In genomic region chr16:1712791-1713261, GRCh38 we compare ENCODE assay signal across 16 cellular contexts. TPM values are rescaled to one million over a fixed set of nuclear protein-coding genes. Genes with fewer than 3 reads are reported as not detected.
DNase-seq lines count a peak whose midpoint lies in the region; ATAC-seq, FAIRE-seq and TF ChIP-seq lines count a peak whose summit lies in the region.
"Had no signal": no experiment of that assay in that cellular context is flagged by ENCODE, and none has a peak within 500 bp of the region (broad histone marks: within the 10 kb centered on the region; RNA-seq: fewer than 3 reads in every experiment).

No MANE protein-coding gene starts in this region.

- H3K9ac ChIP-seq in GM12878 (ENCODE audit: control insufficient read depth, insufficient read depth, low read length), result peak overlapping the region; percentile 21; the same call in 1 of the 2 replicates

- H3K27me3 Mint-ChIP-seq in stimulated activated naive CD8-positive, alpha-beta T cell treated with anti-CD3 and anti-CD28 coated beads, Interleukin-15, Interleukin-2, amounts not matched to agents 100 ng/mL and 50 ng/mL, for 24 hours, result no peaks in the 10 kb centered on the region
- H3K27me3 Mint-ChIP-seq: activated naive CD8-positive, alpha-beta T cell treated with anti-CD3 and anti-CD28 coated beads for 36 hours; effector memory CD8-positive, alpha-beta T cell had no signal

- DNase-seq in stimulated activated naive CD8-positive, alpha-beta T cell treated with anti-CD3 and anti-CD28 coated beads, Interleukin-15, Interleukin-2, amounts not matched to agents 100 U/mL and 50 U/mL, for 24 hours, result no peak
- DNase-seq in GM12878 (ENCODE audit: low read depth, low spot score) (no peak), right lobe of liver (no peak), NCI-H1105 treated with DMSO at 0.1 percent for 48 hours (lab: John Stamatoyannopoulos, UW) (no peak)
- DNase-seq in activated CD4-positive, alpha-beta T cell treated with anti-CD3 and anti-CD28 coated beads, Interleukin-2, amount 50 U/mL, for 1 hour, result no peak
- DNase-seq: activated naive CD8-positive, alpha-beta T cell treated with anti-CD3 and anti-CD28 coated beads for 36 hours; DMS79; effector memory CD8-positive, alpha-beta T cell; HCEC 1CT; NCI-H446 treated with DMSO at 0.1 percent for 48 hours had no signal

- H3K9me3 Mint-ChIP-seq in stimulated activated naive CD8-positive, alpha-beta T cell treated with anti-CD3 and anti-CD28 coated beads, Interleukin-15, Interleukin-2, amounts not matched to agents 100 ng/mL and 50 ng/mL, for 24 hours, result no peaks in the 10 kb centered on the region
- H3K9me3 Mint-ChIP-seq: activated naive CD8-positive, alpha-beta T cell treated with anti-CD3 and anti-CD28 coated beads for 36 hours; effector memory CD8-positive, alpha-beta T cell; T-helper 2 cell treated with Interferon-gamma antibody and Interleukin-4, amounts not matched to agents 5 μg/mL and 100 μg/mL, for 36 hours had no signal

- H3K79me2 ChIP-seq in GM12878 (ENCODE audit: control insufficient read depth, insufficient read depth, low read length), result peaks cover 53% of the 10 kb centered on the region

- peak overlapping the region; percentile 3 for H3K27ac Mint-ChIP-seq in stimulated activated naive CD8-positive, alpha-beta T cell treated with anti-CD3 and anti-CD28 coated beads, Interleukin-15, Interleukin-2, amounts not matched to agents 100 ng/mL and 50 ng/mL, for 24 hours
- H3K27ac Mint-ChIP-seq: T-helper 2 cell treated with Interferon-gamma antibody and Interleukin-4, amounts not matched to agents 5 μg/mL and 100 μg/mL, for 36 hours had no signal

- TF ChIP-seq POLR2A in GM12878 (IDR thresholded peaks at IDR 0.05; ENCODE audit: low read depth, low read length) (no peak), right lobe of liver (IDR thresholded peaks at IDR 0.05) (no peak)

- intact Hi-C loops in GM12878 (cut with micrococcal nuclease; ENCODE audit: unreplicated experiment), result no loop called here
- intact Hi-C loops in right lobe of liver (cut with DNase I), result no loop called here

- TF ChIP-seq EP300 in GM12878 (IDR thresholded peaks at IDR 0.05; ENCODE audit: borderline replicate concordance in 1 of 2, control insufficient read depth in 1 of 2, low read depth in 2 of 2, low read length in 2 of 2), result no peak

- peak overlapping the region; percentile 88; the same call in 1 of the 2 replicates for H3K27ac ChIP-seq in GM12878 (ENCODE audit: control insufficient read depth, insufficient read depth)
- H3K27ac ChIP-seq in right lobe of liver, result no peak overlapping the region
- H3K27ac ChIP-seq: neutrophil had no signal

- no peaks in the 10 kb centered on the region; the same call in 1 of the 2 replicates for H4K20me1 ChIP-seq in GM12878 (ENCODE audit: control insufficient read depth, insufficient read depth)

- peaks cover 37% of the 10 kb centered on the region for H3K4me1 ChIP-seq in GM12878 (ENCODE audit: control insufficient read depth, insufficient read depth, low read length)
- peaks cover 0 to 5% (median 2%) of the 10 kb centered on the region in 4 donors for H3K4me1 ChIP-seq in right lobe of liver

- no peak for ATAC-seq in stimulated activated naive CD8-positive, alpha-beta T cell treated with anti-CD3 and anti-CD28 coated beads, Interleukin-15, Interleukin-2, amounts not matched to agents 100 U/mL and 50 U/mL, for 24 hours
- ATAC-seq in GM12878, result no peak
- peak; percentile 25 to 57 (median 42) for ATAC-seq in right lobe of liver
- no peak for ATAC-seq in HG03159 (IDR thresholded peaks at IDR 0.05; ENCODE audit: unreplicated experiment)
- ATAC-seq in HG02938 (IDR thresholded peaks at IDR 0.05; ENCODE audit: unreplicated experiment), result no peak
- ATAC-seq: effector memory CD8-positive, alpha-beta T cell had no signal

- H3K27me3 ChIP-seq in GM12878 (replicated peaks in 1 of 2; ENCODE audit: control insufficient read depth in 2 of 2, insufficient read depth in 2 of 2, low read length in 1 of 2) (no peaks in the 10 kb centered on the region), right lobe of liver (no peaks in the 10 kb centered on the region)
- H3K27me3 ChIP-seq: neutrophil had no signal

- CTCF ChIA-PET in GM12878 (lab: Yijun Ruan, JAX), result no interaction called here

- H3K9me3 ChIP-seq in GM12878 (replicated peaks; ENCODE audit: control insufficient read depth, insufficient read depth, low read length) (no peaks in the 10 kb centered on the region), right lobe of liver (no peaks in the 10 kb centered on the region)
- H3K9me3 ChIP-seq: neutrophil had no signal

- H3K4me2 ChIP-seq in GM12878 (ENCODE audit: control insufficient read depth, insufficient read depth), result peak overlapping the region; percentile 99

- POLR2A ChIA-PET in GM12878 (lab: Charles Lee), result no interaction called here

- FAIRE-seq in GM12878 (lab: Jason Lieb, UNC), result no peak
- FAIRE-seq: urothelium cell line had no signal

- H3K4me1 Mint-ChIP-seq in stimulated activated naive CD8-positive, alpha-beta T cell treated with anti-CD3 and anti-CD28 coated beads, Interleukin-15, Interleukin-2, amounts not matched to agents 100 ng/mL and 50 ng/mL, for 24 hours (ENCODE audit: low read depth), result peaks cover 46% of the 10 kb centered on the region

- TF ChIP-seq RAD21 in GM12878 (IDR thresholded peaks at IDR 0.05; ENCODE audit: insufficient read depth, low read depth, low read length), result no peak

- SMC1A ChIA-PET in GM12878 (lab: Charles Lee; ENCODE audit: uncharacterized antibody, unreplicated experiment), result no interaction called here

- peaks cover 4% of the 10 kb centered on the region for H3K36me3 Mint-ChIP-seq in stimulated activated naive CD8-positive, alpha-beta T cell treated with anti-CD3 and anti-CD28 coated beads, Interleukin-15, Interleukin-2, amounts not matched to agents 100 ng/mL and 50 ng/mL, for 24 hours (ENCODE audit: low read depth)

- H2AFZ ChIP-seq in GM12878 (ENCODE audit: control insufficient read depth, low read depth, low read length), result no peak overlapping the region

- RAD21 ChIA-PET in GM12878 (lab: Charles Lee; ENCODE audit: unreplicated experiment), result no interaction called here

- H3K4me3 ChIP-seq in GM12878, result no peak overlapping the region
- H3K4me3 ChIP-seq in right lobe of liver, result no peak overlapping the region

- H3K36me3 ChIP-seq in GM12878 (ENCODE audit: control insufficient read depth in 2 of 2, insufficient read depth in 2 of 2, low read length in 1 of 2) (no peaks in the 10 kb centered on the region; a peak in 3 of 4 replicates), right lobe of liver (no peaks in the 10 kb centered on the region)
- H3K36me3 ChIP-seq: neutrophil had no signal

- H3K4me3 Mint-ChIP-seq in stimulated activated naive CD8-positive, alpha-beta T cell treated with anti-CD3 and anti-CD28 coated beads, Interleukin-15, Interleukin-2, amounts not matched to agents 100 ng/mL and 50 ng/mL, for 24 hours, result no peak overlapping the region
- H3K4me3 Mint-ChIP-seq: activated naive CD8-positive, alpha-beta T cell treated with anti-CD3 and anti-CD28 coated beads for 36 hours; effector memory CD8-positive, alpha-beta T cell; T-helper 2 cell treated with Interferon-gamma antibody and Interleukin-4, amounts not matched to agents 5 μg/mL and 100 μg/mL, for 36 hours had no signal

- TF ChIP-seq CTCF in GM12878 (IDR thresholded peaks at IDR 0.05 in 2 of 3, conservative IDR thresholded peaks at IDR 0.05 in 1 of 3; ENCODE audit: control insufficient read depth in 2 of 3, extremely low read depth in 1 of 3, insufficient read depth in 1 of 3, low read depth in 3 of 3, low read length in 3 of 3), result no peak
- no peak for TF ChIP-seq CTCF in right lobe of liver (IDR thresholded peaks at IDR 0.05)

- in situ Hi-C loops in GM12878 (cut with MboI), result loop anchor here (5.0 kb wide), 1 partner anchor 59 kb away; the partner anchor contains the start of genes EME2, MRPS34 and NME3

- 93% methylated on average over 14 of the region's 14 CpGs for WGBS in GM12878 (ENCODE audit: insufficient coverage, insufficient replicate concordance, low lambda C conversion rate, missing lambda C conversion rate)
- 64% methylated on average over 6 of the region's 14 CpGs for WGBS in right lobe of liver (ENCODE audit: insufficient coverage, low coverage, low lambda C conversion rate, missing lambda C conversion rate)

- no TSS peak for BruUV-seq in GM12878 (replicated peaks; lab: Mats Ljungman, UMichigan)

RNA-seq across cellular contexts. Expression of gene MAPK8IP3, which starts 6.8 kb away (rescaled TPM):
- 329 and 384 TPM in 2 replicates for total RNA-seq in GM12878 (2013; cell fraction: nucleolus; rRNA removed)
- 36.0 and 42.2 TPM in 2 replicates for total RNA-seq in GM12878 (2014; rRNA removed)
- total RNA-seq in GM12878 (2014; rRNA removed; fragmentation: Illumina TruSeq; extraction: Trizol), result 18.6 and 19.6 TPM in 2 replicates
- total RNA-seq in GM12878 (2021), result 52.6 and 67.9 TPM in 2 replicates
- polyA plus RNA-seq in GM12878 (2011; ENCODE audit: low read depth), result 30.5 TPM
- polyA plus RNA-seq in GM12878 (2011; rRNA removed), result 15.7 and 22.4 TPM in 2 replicates
- polyA plus RNA-seq in GM12878 (2011; cell fraction: cytosol; rRNA removed), result 15.6 and 34.3 TPM in 2 replicates
- 389 and 450 TPM in 2 replicates for polyA plus RNA-seq in GM12878 (2011; cell fraction: nucleus; rRNA removed)
- polyA plus RNA-seq in GM12878 (2012), result 67.7 and 99.0 TPM in 2 replicates
- polyA plus RNA-seq in GM12878 (2014; fragmentation: Illumina TruSeq; extraction: Trizol), result 4.3 and 16.8 TPM in 2 replicates
- under 1 TPM; 0.06 to 0.31 TPM for polyA plus RNA-seq in GM12878 (2014; fragmentation: Nextera tagmentation; extraction: Ambion mirVana)
- 67.1 and 81.0 TPM in 2 replicates for polyA plus RNA-seq in GM12878 (2014; rRNA removed)
- 1 to 10 TPM; 9.3 to 9.7 TPM for polyA plus RNA-seq in GM12878 (2016; fragmentation: Nextera tagmentation; extraction: Ambion mirVana)
- polyA minus RNA-seq in GM12878 (2011; rRNA and poly(A)+ RNA removed), result 22.3 and 39.3 TPM in 2 replicates
- 7.5 and 8.7 TPM in 2 replicates for polyA minus RNA-seq in GM12878 (2011; cell fraction: cytosol; rRNA and poly(A)+ RNA removed)
- polyA minus RNA-seq in GM12878 (2011; cell fraction: nucleus; rRNA and poly(A)+ RNA removed), result 68.1 and 97.9 TPM in 2 replicates
- 10 to 100 TPM in 5 of 6 experiments, 1 to 10 TPM in 1; 8.7 to 37.3 (median 23.0) TPM for total RNA-seq in right lobe of liver

RNA-seq across cellular contexts. Expression of gene JPT2, which starts 34.7 kb away (rescaled TPM):
- total RNA-seq in GM12878 (2013; cell fraction: nucleolus; rRNA removed), result 43.4 and 44.1 TPM in 2 replicates
- total RNA-seq in GM12878 (2014; rRNA removed) (48.9 and 51.7 TPM in 2 replicates), GM12878 (2014; rRNA removed; fragmentation: Illumina TruSeq; extraction: Trizol) (47.3 and 48.0 TPM in 2 replicates), GM12878 (2021) (78.4 and 82.0 TPM in 2 replicates), right lobe of liver (10 to 100 TPM; 31.0 to 47.7 (median 38.7) TPM)
- polyA plus RNA-seq in GM12878 (2011; ENCODE audit: low read depth), result 17.3 TPM
- polyA plus RNA-seq in GM12878 (2011; rRNA removed) (59.8 and 66.8 TPM in 2 replicates), GM12878 (2014; fragmentation: Illumina TruSeq; extraction: Trizol) (61.6 and 75.6 TPM in 2 replicates), GM12878 (2014; fragmentation: Nextera tagmentation; extraction: Ambion mirVana) (10 to 100 TPM; 15.6 to 26.7 TPM), GM12878 (2014; rRNA removed) (62.1 and 75.1 TPM in 2 replicates), GM12878 (2016; fragmentation: Nextera tagmentation; extraction: Ambion mirVana) (10 to 100 TPM; 11.7 to 12.0 TPM)
- 37.7 and 63.7 TPM in 2 replicates for polyA plus RNA-seq in GM12878 (2011; cell fraction: cytosol; rRNA removed)
- polyA plus RNA-seq in GM12878 (2011; cell fraction: nucleus; rRNA removed), result 38.2 and 65.1 TPM in 2 replicates
- polyA plus RNA-seq in GM12878 (2012), result 27.5 and 30.8 TPM in 2 replicates
- 27.9 and 34.6 TPM in 2 replicates for polyA minus RNA-seq in GM12878 (2011; rRNA and poly(A)+ RNA removed)
- polyA minus RNA-seq in GM12878 (2011; cell fraction: cytosol; rRNA and poly(A)+ RNA removed), result 12.2 and 22.5 TPM in 2 replicates
- 10.4 and 20.6 TPM in 2 replicates for polyA minus RNA-seq in GM12878 (2011; cell fraction: nucleus; rRNA and poly(A)+ RNA removed)

RNA-seq across cellular contexts. Expression of gene NME3, which starts 58.5 kb away (rescaled TPM):
- 32.8 and 43.7 TPM in 2 replicates for total RNA-seq in GM12878 (2013; cell fraction: nucleolus; rRNA removed)
- total RNA-seq in GM12878 (2014; rRNA removed) (49.8 and 55.5 TPM in 2 replicates), GM12878 (2014; rRNA removed; fragmentation: Illumina TruSeq; extraction: Trizol) (4.3 and 5.2 TPM in 2 replicates), GM12878 (2021) (46.7 and 47.7 TPM in 2 replicates), right lobe of liver (10 to 100 TPM; 17.9 to 36.1 (median 23.2) TPM)
- 10.7 TPM for polyA plus RNA-seq in GM12878 (2011; ENCODE audit: low read depth)
- polyA plus RNA-seq in GM12878 (2011; rRNA removed) (5.1 and 13.6 TPM in 2 replicates), GM12878 (2014; fragmentation: Illumina TruSeq; extraction: Trizol) (0.81 TPM in 1 of 2 replicates, not detected in the other), GM12878 (2014; fragmentation: Nextera tagmentation; extraction: Ambion mirVana) (1 to 10 TPM in 1 of 2 experiments, under 1 TPM in 1; 0.61 to 4.6 TPM), GM12878 (2014; rRNA removed) (51.7 and 63.4 TPM in 2 replicates), GM12878 (2016; fragmentation: Nextera tagmentation; extraction: Ambion mirVana) (10 to 100 TPM; 39.5 to 41.1 TPM)
- polyA plus RNA-seq in GM12878 (2011; cell fraction: cytosol; rRNA removed), result 28.1 and 60.3 TPM in 2 replicates
- polyA plus RNA-seq in GM12878 (2011; cell fraction: nucleus; rRNA removed), result 143 and 144 TPM in 2 replicates
- 44.8 and 49.8 TPM in 2 replicates for polyA plus RNA-seq in GM12878 (2012)
- 1.2 and 7.4 TPM in 2 replicates for polyA minus RNA-seq in GM12878 (2011; rRNA and poly(A)+ RNA removed)
- polyA minus RNA-seq in GM12878 (2011; cell fraction: cytosol; rRNA and poly(A)+ RNA removed), result 2.3 and 5.2 TPM in 2 replicates
- 22.5 and 26.6 TPM in 2 replicates for polyA minus RNA-seq in GM12878 (2011; cell fraction: nucleus; rRNA and poly(A)+ RNA removed)

RNA-seq across cellular contexts. Expression of gene EME2, which starts 59.8 kb away (rescaled TPM):
- total RNA-seq in GM12878 (2013; cell fraction: nucleolus; rRNA removed), result 54.8 and 65.8 TPM in 2 replicates
- total RNA-seq in GM12878 (2014; rRNA removed), result 6.2 and 9.5 TPM in 2 replicates
- 1.4 and 2.1 TPM in 2 replicates for total RNA-seq in GM12878 (2014; rRNA removed; fragmentation: Illumina TruSeq; extraction: Trizol)
- total RNA-seq in GM12878 (2021), result 15.8 and 16.9 TPM in 2 replicates
- polyA plus RNA-seq in GM12878 (2011; ENCODE audit: low read depth), result 5.6 TPM
- polyA plus RNA-seq in GM12878 (2011; rRNA removed), result 2.8 and 4.7 TPM in 2 replicates
- 3.5 and 7.9 TPM in 2 replicates for polyA plus RNA-seq in GM12878 (2011; cell fraction: cytosol; rRNA removed)
- polyA plus RNA-seq in GM12878 (2011; cell fraction: nucleus; rRNA removed), result 152 and 178 TPM in 2 replicates
- 10.3 and 11.2 TPM in 2 replicates for polyA plus RNA-seq in GM12878 (2012)
- polyA plus RNA-seq in GM12878 (2014; fragmentation: Illumina TruSeq; extraction: Trizol), result 0.79 and 2.1 TPM in 2 replicates
- under 1 TPM; 0.29 to 0.80 TPM for polyA plus RNA-seq in GM12878 (2014; fragmentation: Nextera tagmentation; extraction: Ambion mirVana)
- 13.3 and 16.2 TPM in 2 replicates for polyA plus RNA-seq in GM12878 (2014; rRNA removed)
- 1 to 10 TPM; 3.4 to 4.7 TPM for polyA plus RNA-seq in GM12878 (2016; fragmentation: Nextera tagmentation; extraction: Ambion mirVana)
- 1.6 and 5.0 TPM in 2 replicates for polyA minus RNA-seq in GM12878 (2011; rRNA and poly(A)+ RNA removed)
- 1.7 and 2.6 TPM in 2 replicates for polyA minus RNA-seq in GM12878 (2011; cell fraction: cytosol; rRNA and poly(A)+ RNA removed)
- 18.6 and 28.8 TPM in 2 replicates for polyA minus RNA-seq in GM12878 (2011; cell fraction: nucleus; rRNA and poly(A)+ RNA removed)
- total RNA-seq in right lobe of liver, result 10 to 100 TPM in 1 of 6 experiments, 1 to 10 TPM in 5; 3.8 to 11.1 (median 5.0) TPM

Comparison
In these comparisons a context has a peak if more than half of its experiments do, and no peak if none do; other contexts are left out.
1. ATAC-seq: peak in right lobe of liver (4 of 4); none in stimulated activated naive CD8-positive, alpha-beta T cell treated with anti-CD3 and anti-CD28 coated beads, Interleukin-15, Interleukin-2, amounts not matched to agents 100 U/mL and 50 U/mL, for 24 hours (single experiment), GM12878 (single experiment), HG03159 (single experiment) and HG02938 (single experiment).